In genomic region chr18:8889479-8889878, GRCh38 we compare ENCODE assay signal across 17 cellular contexts.
DNase-seq lines count a peak whose midpoint lies in the region; ATAC-seq and TF ChIP-seq lines count a peak whose summit lies in the region.
"Had no signal": no experiment of that assay in that cellular context is flagged by ENCODE, and none has a peak within 500 bp of the region (broad histone marks: within the 10 kb centered on the region; RNA-seq: fewer than 3 reads in every experiment).

No MANE protein-coding gene starts in this region.

- H4K91ac ChIP-seq in trophoblast cell (ENCODE audit: low read depth, low read length) = no peak overlapping the region

- H2BK12ac ChIP-seq in trophoblast cell (ENCODE audit: low read length) = peak overlapping the region; percentile 78

- ATAC-seq in HG03460 (IDR thresholded peaks at IDR 0.05; ENCODE audit: unreplicated experiment) = no peak
- ATAC-seq: activated naive CD8-positive, alpha-beta T cell treated with anti-CD3 and anti-CD28 coated beads, Interleukin-2, amount 50 U/mL, for 24 hours; HCT116 had no signal

- H3K18ac ChIP-seq in trophoblast cell (ENCODE audit: low read length) = no peak overlapping the region

- no peak overlapping the region for H2AFZ ChIP-seq in trophoblast cell (ENCODE audit: insufficient read depth, low read length, poor library complexity)

- no peak overlapping the region for H2BK5ac ChIP-seq in trophoblast cell (ENCODE audit: low read depth, low read length, poor library complexity)

- 0 out of 2 replicates have a peak, but pooled peaks cover 3% of the 10 kb centered on the region for H3K36me3 ChIP-seq in SJSA1
- H3K36me3 ChIP-seq in trophoblast cell (ENCODE audit: control insufficient read depth in 1 of 2, insufficient read depth in 2 of 2, low read length in 2 of 2) = no peaks in the 10 kb centered on the region

- peak overlapping the region; percentile 89 for H3K27ac ChIP-seq in SJSA1
- H3K27ac ChIP-seq in trophoblast cell (ENCODE audit: low read depth, low read length) = no peak overlapping the region
- H3K27ac ChIP-seq: C4-2B had no signal

- H3K27me3 ChIP-seq in SJSA1 (replicated peaks) = no peaks in the 10 kb centered on the region
- no peaks in the 10 kb centered on the region for H3K27me3 ChIP-seq in trophoblast cell (ENCODE audit: insufficient read depth, low read length)

- no peak overlapping the region for H3K4me2 ChIP-seq in trophoblast cell (ENCODE audit: low read length)

- TF ChIP-seq CTCF in fibroblast of pulmonary artery (IDR thresholded peaks at IDR 0.05; ENCODE audit: low read length, missing control alignments) = no peak

- no peak overlapping the region for H4K12ac ChIP-seq in trophoblast cell (ENCODE audit: low read depth, low read length)

- peaks cover 32% of the 10 kb centered on the region for H3K4me1 ChIP-seq in SJSA1 (replicated peaks)
- peaks cover 3% of the 10 kb centered on the region in 2 experiments for H3K4me1 ChIP-seq in trophoblast cell (ENCODE audit: control insufficient read depth in 1 of 2, insufficient read depth in 2 of 2, low read length in 2 of 2)

- H3K9me3 ChIP-seq in SJSA1 (replicated peaks) (0 out of 2 replicates have a peak, but pooled peaks cover 2% of the 10 kb centered on the region), trophoblast cell (ENCODE audit: insufficient read depth, low read depth, low read length) (no peaks in the 10 kb centered on the region)

- H3K4ac ChIP-seq in trophoblast cell (ENCODE audit: low read depth, low read length) = no peak overlapping the region

- H3K79me1 ChIP-seq in trophoblast cell (ENCODE audit: low read length) = no peaks in the 10 kb centered on the region

- H3K4me3 ChIP-seq in SJSA1 (no peak overlapping the region), fibroblast of pulmonary artery (replicated peaks; ENCODE audit: low read depth, low read length) (no peak overlapping the region), trophoblast cell (ENCODE audit: low read depth, low read length) (no peak overlapping the region)

- no peak overlapping the region for H2BK120ac ChIP-seq in trophoblast cell (ENCODE audit: insufficient read depth, low read length, poor library complexity)

- peak; percentile 60 for DNase-seq in GM04503 (ENCODE audit: low read depth)
- no peak for DNase-seq in SJSA1 (ENCODE audit: low read depth in 1 of 2, low spot score in 2 of 2)
- peak; percentile 21 for DNase-seq in fibroblast of pulmonary artery (ENCODE audit: low read depth)
- DNase-seq in trophoblast cell = peak in 1 of 2 donors; percentile 53
- no peak for DNase-seq in cardiac septum (ENCODE audit: low spot score)
- no peak for DNase-seq in HCEC 1CT
- no peak for DNase-seq in NCI-H446 (lab: John Stamatoyannopoulos, UW)
- DNase-seq: activated B cell treated with CpG ODN at 0.5 μM for 24 hours; activated naive CD8-positive, alpha-beta T cell treated with anti-CD3 and anti-CD28 coated beads, Interleukin-2, amount 50 U/mL, for 24 hours; MM.1S; NCI-H187; NCI-H446 treated with DMSO at 0.1 percent for 48 hours; SHP77 treated with DMSO at 0.1 percent for 48 hours; T-helper 2 cell had no signal

- intact Hi-C loops in cardiac septum (cut with DNase I) = no loop called here

- no peak overlapping the region for H4K8ac ChIP-seq in trophoblast cell (ENCODE audit: low read depth, low read length)

- H2AK5ac ChIP-seq in trophoblast cell (ENCODE audit: low read length) = no peak overlapping the region

- H3K23ac ChIP-seq in trophoblast cell (ENCODE audit: low read length) = no peak overlapping the region

- no CpG with 5 or more reads among the region's 2 CpGs for WGBS in trophoblast cell (ENCODE audit: extremely low coverage, insufficient coverage, insufficient read length)

- no peak overlapping the region for H3K14ac ChIP-seq in trophoblast cell (ENCODE audit: low read length)

- no peak overlapping the region for H3K9ac ChIP-seq in trophoblast cell (ENCODE audit: low read length)

- H3K79me2 ChIP-seq in trophoblast cell (ENCODE audit: control insufficient read depth, insufficient read depth, low read length, poor library complexity) = no peaks in the 10 kb centered on the region

Comparison
In these comparisons a context has a peak if more than half of its experiments do, and no peak if none do; other contexts are left out.
1. DNase-seq: peak in GM04503 (single experiment) and fibroblast of pulmonary artery (single experiment); none in SJSA1 (0 of 2), cardiac septum (single experiment), HCEC 1CT (single experiment) and NCI-H446 (0 of 2).